Comparison of ENCODE assay signal across 23 cellular contexts in the genomic region with DNA sequence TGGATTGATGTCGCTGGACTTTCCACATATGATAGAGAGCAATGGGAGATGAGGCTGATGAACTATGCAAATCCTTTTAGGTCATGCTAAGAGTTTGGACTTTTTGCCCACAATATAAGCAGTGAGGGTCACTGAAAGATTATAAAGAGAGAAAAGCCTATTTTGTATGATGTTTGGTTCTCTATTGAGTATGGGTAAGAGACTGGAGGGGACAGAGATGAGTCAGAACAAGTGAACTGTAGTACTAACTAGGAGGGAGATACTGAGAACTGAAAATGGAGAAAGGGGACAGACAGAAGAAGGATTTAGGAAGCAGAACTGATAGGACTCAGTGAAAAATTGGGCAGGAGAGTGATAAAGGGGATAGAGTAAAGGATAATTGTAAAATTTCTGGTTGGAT. TPM values are rescaled to one million over a fixed set of nuclear protein-coding genes. Genes with fewer than 3 reads are reported as not detected.
A peak's percentile ranks its signal among the peaks of the same experiment; 100 is the strongest.
DNase-seq lines count a peak whose midpoint lies in the region; ATAC-seq, FAIRE-seq and TF ChIP-seq lines count a peak whose summit lies in the region.
"Had no signal": no experiment of that assay in that cellular context is flagged by ENCODE, and none has a peak within 500 bp of the region (broad histone marks: within the 10 kb centered on the region; RNA-seq: fewer than 3 reads in every experiment).

No MANE protein-coding gene starts in this region.

- no peaks in the 10 kb centered on the region for H3K27me3 Mint-ChIP-seq in MCF 10A (ENCODE audit: insufficient read depth, unreplicated experiment)

- H3K9me3 ChIP-seq in breast epithelium, result no peaks in the 10 kb centered on the region
- H3K9me3 ChIP-seq in psoas muscle, result no peaks in the 10 kb centered on the region
- H3K9me3 ChIP-seq: SK-N-SH had no signal

- H3K36me3 Mint-ChIP-seq in MCF 10A (ENCODE audit: insufficient read depth, unreplicated experiment), result no peaks in the 10 kb centered on the region
- H3K36me3 Mint-ChIP-seq: CD8-positive, alpha-beta memory T cell had no signal

- H3K4me3 ChIP-seq in breast epithelium (no peak overlapping the region), psoas muscle (no peak overlapping the region)

- in situ Hi-C loops in ACHN (cut with HindIII; ENCODE audit: low pct_ligation_motif_present, low pct_unique_long_range_greater_than_20kb, low sequenced_read_pairs), result no loop called here

- no peak overlapping the region for H3K27ac Mint-ChIP-seq in MCF 10A (ENCODE audit: low read depth, unreplicated experiment)

- intact Hi-C loops in breast epithelium (cut with DNase I; ENCODE audit: low total_unique reads), result no loop called here
- intact Hi-C loops in MCF 10A (cut with micrococcal nuclease), result no loop called here
- intact Hi-C loops in psoas muscle (cut with DNase I), result loop anchor here in 1 of 2 donors (10.0 kb wide), 1 partner anchor 49 kb away; no protein-coding TSS in a partner anchor

- H3K36me3 ChIP-seq in breast epithelium, result no peaks in the 10 kb centered on the region
- no peaks in the 10 kb centered on the region for H3K36me3 ChIP-seq in psoas muscle (ENCODE audit: insufficient read depth in 1 of 2, low read depth in 1 of 2)

- H3K4me3 Mint-ChIP-seq in MCF 10A (ENCODE audit: unreplicated experiment), result no peak overlapping the region
- H3K4me3 Mint-ChIP-seq: CD8-positive, alpha-beta memory T cell had no signal

- no peak for TF ChIP-seq POLR2A in breast epithelium (IDR thresholded peaks at IDR 0.05)
- TF ChIP-seq POLR2A in GM12891 (IDR thresholded peaks at IDR 0.05; ENCODE audit: low read depth, low read length), result no peak
- TF ChIP-seq POLR2A in GM12892 (IDR thresholded peaks at IDR 0.05; ENCODE audit: low read depth, low read length), result no peak

- H3K9me3 Mint-ChIP-seq in MCF 10A (ENCODE audit: unreplicated experiment), result no peaks in the 10 kb centered on the region
- H3K9me3 Mint-ChIP-seq: CD8-positive, alpha-beta memory T cell had no signal

- CTCF ChIA-PET in MCF 10A (lab: Yijun Ruan, JAX), result interaction anchor here (0.7 kb wide), 1 partner anchor 13 kb away, joined by 3 read pairs; no protein-coding TSS in a partner anchor

- H3K27ac ChIP-seq in breast epithelium (peak overlapping the region; percentile 36 to 49), psoas muscle (peak overlapping the region; percentile 6)
- H3K27ac ChIP-seq: C4-2B had no signal

- peaks cover 53% of the 10 kb centered on the region for H3K4me1 Mint-ChIP-seq in MCF 10A (ENCODE audit: insufficient read depth, unreplicated experiment)

- POLR2A ChIA-PET in MCF 10A (lab: Yijun Ruan, JAX), result no interaction called here

- H3K27me3 ChIP-seq in breast epithelium (no peaks in the 10 kb centered on the region), psoas muscle (ENCODE audit: insufficient read depth in 3 of 3, low read length in 2 of 3) (no peaks in the 10 kb centered on the region)

- WGBS in psoas muscle, 3 donors, result 95 to 100% (median 100%) methylated on average over 1 of the region's 1 CpG

- H3K4me1 ChIP-seq in breast epithelium, result peaks cover 0 to 3% of the 10 kb centered on the region in 2 donors
- peaks cover 91% of the 10 kb centered on the region for H3K4me1 ChIP-seq in psoas muscle

- no TSS peak for BruUV-seq in MCF 10A (replicated peaks; lab: Mats Ljungman, UMichigan)

- ATAC-seq in psoas muscle (no peak), HG02840 (IDR thresholded peaks at IDR 0.05; ENCODE audit: low FRiP score, unreplicated experiment) (no peak)
- ATAC-seq: HCT116, Panc1 had no signal

- no peak for FAIRE-seq in GM12891 (lab: Jason Lieb, UNC)
- FAIRE-seq in GM12892 (lab: Jason Lieb, UNC), result no peak
- FAIRE-seq: HTR-8/SVneo had no signal

- DNase-seq in breast epithelium (ENCODE audit: low spot score in 2 of 2) (no peak), MCF 10A (ENCODE audit: unreplicated experiment) (no peak), OCI-M1 (lab: John Stamatoyannopoulos, UW) (peak; percentile 26), psoas muscle (no peak), GM12891 (ENCODE audit: insufficient read length, low spot score) (no peak), ACHN (no peak), GM12892 (ENCODE audit: insufficient read length) (no peak)
- DNase-seq: 8988T; Calu3; CD8-positive, alpha-beta memory T cell; DMS53; EL; GF-D8; GOT3; KG1; NCI-H1436 treated with DMSO at 0.1 percent for 48 hours; SIG-M5 had no signal

- no peak for TF ChIP-seq CTCF in breast epithelium (IDR thresholded peaks at IDR 0.05)
- TF ChIP-seq CTCF in MCF 10A (IDR thresholded peaks at IDR 0.05; ENCODE audit: unreplicated experiment), result no peak
- no peak for TF ChIP-seq CTCF in psoas muscle (IDR thresholded peaks at IDR 0.05)

TF ChIP-seq in GM12891, 5 proteins besides CTCF, POLR2A, EP300 and RAD21:
- no peak for TF ChIP-seq TAF1 (IDR thresholded peaks at IDR 0.05; ENCODE audit: low read depth, low read length)
- TF ChIP-seq SPI1 (IDR thresholded peaks at IDR 0.05; ENCODE audit: low read depth, low read length), result no peak
- no peak for TF ChIP-seq POLR2AphosphoS5 (IDR thresholded peaks at IDR 0.05; ENCODE audit: low read depth, low read length)
- TF ChIP-seq PAX5 (IDR thresholded peaks at IDR 0.05; ENCODE audit: insufficient read depth, low read length, severe bottlenecking), result no peak
- no peak for TF ChIP-seq POU2F2 (IDR thresholded peaks at IDR 0.05; ENCODE audit: low read depth, low read length)

RNA-seq across cellular contexts. Expression of a gene that starts 9.3 kb away (rescaled TPM):
- total RNA-seq in breast epithelium (10 to 100 TPM; 31.5 to 75.7 (median 54.7) TPM), MCF 10A (2022) (23.2 and 25.3 TPM in 2 replicates), psoas muscle (100 to 1,000 TPM; 103 to 184 (median 149) TPM)
- 100 to 1,000 TPM in 2 of 3 donors, 10 to 100 TPM in 1; 55.5 to 216 (median 185) TPM for polyA plus RNA-seq in psoas muscle
- 0.09 TPM for polyA plus RNA-seq in GM12891 (2012; ENCODE audit: low read depth, missing spikeins)
- polyA plus RNA-seq in GM12892 (2012; ENCODE audit: missing spikeins), result 2.7 TPM
